In the genomic region with DNA sequence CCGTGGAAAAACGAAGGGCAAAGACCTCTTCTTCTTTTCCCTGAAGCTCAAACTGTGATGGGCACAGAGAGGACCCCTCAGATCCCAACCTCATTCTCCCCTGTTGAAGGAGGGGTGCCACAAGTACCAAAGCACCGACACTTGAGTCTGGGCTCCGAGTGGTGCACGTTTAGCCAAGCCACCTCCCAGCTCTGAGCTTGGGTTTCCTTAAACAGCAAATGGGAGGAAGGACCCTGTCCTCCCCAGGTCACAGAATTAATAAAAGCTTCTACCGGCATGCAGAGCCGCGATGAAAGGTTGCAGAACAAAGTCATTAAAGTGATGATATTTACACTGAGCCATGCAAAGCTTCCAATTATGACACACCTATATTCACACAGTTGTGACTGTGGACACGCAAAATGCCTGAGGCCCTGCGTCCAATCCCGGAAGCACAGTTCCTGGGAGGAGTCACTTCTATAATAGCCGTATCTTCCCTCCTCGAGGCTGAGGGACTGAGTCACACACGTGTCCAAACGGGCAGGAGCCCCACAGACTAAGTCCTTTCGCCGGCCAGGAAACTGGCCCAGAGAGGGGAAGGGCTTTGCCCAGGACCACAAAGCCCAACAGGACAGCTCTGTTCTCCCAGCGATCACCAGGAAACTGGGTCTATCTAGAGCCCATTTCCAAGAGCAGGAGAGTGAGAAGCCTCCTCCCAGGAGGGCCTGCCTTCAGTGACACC, we compare ENCODE assay signal across 8 cellular contexts. TPM values are rescaled to one million over a fixed set of nuclear protein-coding genes. Genes with fewer than 3 reads are reported as not detected.
DNase-seq lines count a peak whose midpoint lies in the region; TF ChIP-seq lines count a peak whose summit lies in the region.

No MANE protein-coding gene starts in this region.

- peak overlapping the region; percentile 98 to 99 for H3K27ac ChIP-seq in uterus

- H3K27me3 ChIP-seq in uterus = no peaks in the 10 kb centered on the region

- no peaks in the 10 kb centered on the region for H3K36me3 ChIP-seq in uterus

- DNase-seq in COR-L47 (lab: John Stamatoyannopoulos, UW) = peak; percentile 84
- peak; percentile 88 for DNase-seq in HuH-7.5 (ENCODE audit: low spot score)
- DNase-seq in SW480 (ENCODE audit: low spot score) = peak; percentile 94
- peak; percentile 88 for DNase-seq in epidermal melanocyte (ENCODE audit: insufficient read length, low spot score)
- DNase-seq in mucosa of gallbladder (ENCODE audit: low spot score) = peak; percentile 68
- DNase-seq in uterus = peak; percentile 76 to 88
- DNase-seq in cortex of kidney (lab: John Stamatoyannopoulos, UW) = no peak
- no peak for DNase-seq in activated CD4-positive, alpha-beta T cell treated with anti-CD3 and anti-CD28 coated beads for 4 hours

- intact Hi-C loops in uterus (cut with DNase I; ENCODE audit: low total_unique reads) = no loop called here

- no peak for TF ChIP-seq CTCF in uterus (IDR thresholded peaks at IDR 0.05)

- peak overlapping the region; percentile 41 to 42 for H3K4me3 ChIP-seq in uterus

- no peaks in the 10 kb centered on the region for H3K9me3 ChIP-seq in uterus

- TF ChIP-seq POLR2A in uterus (IDR thresholded peaks at IDR 0.05) = peak; percentile 41 to 43

- peaks cover 0 to 14% of the 10 kb centered on the region in 2 donors for H3K4me1 ChIP-seq in uterus

RNA-seq across cellular contexts. Expression of a gene that starts 0.9 kb away (rescaled TPM):
- total RNA-seq in mucosa of gallbladder = 131 TPM
- 100 to 1,000 TPM in 2 of 4 donors, 10 to 100 TPM in 2; 22.1 to 171 (median 100) TPM for total RNA-seq in uterus

RNA-seq across cellular contexts. Expression of a gene that starts 45.3 kb away (rescaled TPM):
- 108 TPM for total RNA-seq in mucosa of gallbladder
- total RNA-seq in uterus = 10 to 100 TPM; 31.7 to 70.4 (median 50.7) TPM

Comparison
In these comparisons a context has a peak if more than half of its experiments do, and no peak if none do; other contexts are left out.
1. DNase-seq: peak in COR-L47 (single experiment), HuH-7.5 (single experiment), SW480 (single experiment), epidermal melanocyte (single experiment), mucosa of gallbladder (single experiment) and uterus (2 of 2); none in cortex of kidney (single experiment) and activated CD4-positive, alpha-beta T cell treated with anti-CD3 and anti-CD28 coated beads for 4 hours (0 of 2).